Comparison of ENCODE assay signal across 10 cellular contexts in genomic region chr2:95297088-95297487, GRCh38. TPM values are rescaled to one million over a fixed set of nuclear protein-coding genes. Genes with fewer than 3 reads are reported as not detected.
DNase-seq lines count a peak whose midpoint lies in the region; ATAC-seq, FAIRE-seq and TF ChIP-seq lines count a peak whose summit lies in the region.
"Had no signal": no experiment of that assay in that cellular context is flagged by ENCODE, and none has a peak within 500 bp of the region (broad histone marks: within the 10 kb centered on the region; RNA-seq: fewer than 3 reads in every experiment).

Gene KCNIP3, plus strand, starts transcription at chr2:95297347. Its CDS starts 92 bp downstream, at chr2:95297439.

- H3K36me3 ChIP-seq in H1 (ENCODE audit: control insufficient read depth in 2 of 4, insufficient read depth in 4 of 4, low read length in 3 of 4) = no peaks in the 10 kb centered on the region
- H3K36me3 ChIP-seq in brain microvascular endothelial cell (replicated peaks) = no peaks in the 10 kb centered on the region

- CTCF ChIA-PET in H1 (lab: Charles Lee; ENCODE audit: partially characterized antibody) = no interaction called here

- FAIRE-seq in H1 (lab: Jason Lieb, UNC) = no peak

- H4K91ac ChIP-seq in H1 (replicated peaks; ENCODE audit: insufficient read length, low read length) = no peak within 1 kb of the TSS

- in situ Hi-C loops in brain microvascular endothelial cell (cut with HindIII; ENCODE audit: low pct_ligation_motif_present, low sequenced_read_pairs) = no loop called here

- H4K8ac ChIP-seq in H1 (ENCODE audit: extremely low read depth, insufficient read depth, low read length) = 0 out of 2 replicates have a peak within 1 kb of the TSS, but pooled peaks have one; percentile 20

- no peak within 1 kb of the TSS for H4K5ac ChIP-seq in H1 (ENCODE audit: insufficient read length, low read depth, low read length)

- no peak for TF ChIP-seq POLR2A in H1 (IDR thresholded peaks at IDR 0.05; ENCODE audit: control extremely low read depth in 1 of 2, low read depth in 2 of 2, low read length in 2 of 2)

- H2BK120ac ChIP-seq in H1 (replicated peaks; ENCODE audit: low read depth, low read length) = no peak within 1 kb of the TSS

- H3K27ac ChIP-seq in H1 (ENCODE audit: low read depth, low read length) (no peak within 1 kb of the TSS), brain microvascular endothelial cell (no peak within 1 kb of the TSS)

- peak within 1 kb of the TSS in 1 of 2 experiments; percentile 23; a peak in 1 of 4 replicates for H3K4me2 ChIP-seq in H1 (ENCODE audit: insufficient read depth in 1 of 2, low read depth in 2 of 2, low read length in 2 of 2)

- no peak within 1 kb of the TSS for H3K56ac ChIP-seq in H1 (replicated peaks; ENCODE audit: insufficient read length, low read depth, low read length)

- DNase-seq in Daoy (ENCODE audit: low read depth) (peak; percentile 25), NCI-H2196 (lab: John Stamatoyannopoulos, UW; ENCODE audit: unreplicated experiment) (peak; percentile 80), H1 (ENCODE audit: low read depth in 1 of 2, low spot score in 2 of 2) (no peak), nucleus accumbens (lab: John Stamatoyannopoulos, UW) (peak in 48 of 56 donors; percentile 24 to 83 (median 53)), brain microvascular endothelial cell (no peak), HPDE6-E6E7 (ENCODE audit: extremely low spot score) (no peak)
- DNase-seq in stimulated activated CD4-positive, alpha-beta T cell treated with anti-CD3 and anti-CD28 coated beads, Interleukin-4, amount 100 ng/mL, for 1 hour = no peak
- DNase-seq: stimulated activated CD4-positive, alpha-beta T cell treated with anti-CD3 and anti-CD28 coated beads, Interleukin-15, amount 100 ng/mL, for 24 hours had no signal

- H3K9me3 ChIP-seq in H1 (ENCODE audit: insufficient read depth in 2 of 2, low read depth in 1 of 2, low read length in 1 of 2) = peaks cover 58 to 100% of the 10 kb centered on the region in 2 experiments

- H3K79me1 ChIP-seq in H1 (ENCODE audit: low read depth, low read length) = no peaks in the 10 kb centered on the region

- H2BK20ac ChIP-seq in H1 (ENCODE audit: low read length) = no peak within 1 kb of the TSS

- H2BK12ac ChIP-seq in H1 (ENCODE audit: low read depth, low read length) = no peak within 1 kb of the TSS

- POLR2A ChIA-PET in H1 (lab: Charles Lee; ENCODE audit: partially characterized antibody) = no interaction called here

- H3K4ac ChIP-seq in H1 (replicated peaks; ENCODE audit: insufficient read length, low read depth, low read length) = no peak within 1 kb of the TSS

- no peak within 1 kb of the TSS for H2BK5ac ChIP-seq in H1 (ENCODE audit: low read depth, low read length)

- H3K14ac ChIP-seq in H1 (ENCODE audit: insufficient read length) = no peak within 1 kb of the TSS

- no peak within 1 kb of the TSS for H2BK15ac ChIP-seq in H1 (ENCODE audit: low read length)

- no peak for TF ChIP-seq RAD21 in H1 (IDR thresholded peaks at IDR 0.05 in 1 of 2, conservative IDR thresholded peaks at IDR 0.05 in 1 of 2; ENCODE audit: low read depth in 2 of 2, low read length in 2 of 2)

- H3K18ac ChIP-seq in H1 (ENCODE audit: extremely low read depth, low read length) = no peak within 1 kb of the TSS

- no peak for TF ChIP-seq EP300 in H1 (IDR thresholded peaks at IDR 0.05; ENCODE audit: borderline replicate concordance in 1 of 2, low read depth in 2 of 2, low read length in 2 of 2)

- 75% methylated on average over 5 of the region's 11 CpGs; no CpG with 5 or more reads in 1 of the 2 experiments for WGBS in H1 (ENCODE audit: extremely low coverage in 1 of 2, insufficient coverage in 1 of 2, insufficient read length in 1 of 2, insufficient replicate concordance in 2 of 2, low coverage in 1 of 2, low lambda C conversion rate in 2 of 2, missing lambda C conversion rate in 1 of 2), 2 experiments

- H3K23ac ChIP-seq in H1 (ENCODE audit: insufficient read length) = no peak within 1 kb of the TSS

- H3K23me2 ChIP-seq in H1 (ENCODE audit: low read depth, low read length) = no peaks in the 10 kb centered on the region

- H3K4me3 ChIP-seq in H1 (ENCODE audit: extremely low read depth in 1 of 4, insufficient read depth in 2 of 4, low read depth in 3 of 4, low read length in 4 of 4) (no peak within 1 kb of the TSS; a peak in 1 of 8 replicates), brain microvascular endothelial cell (ENCODE audit: low read depth, low read length) (no peak within 1 kb of the TSS)

- H4K20me1 ChIP-seq in H1 (replicated peaks in 1 of 2; ENCODE audit: control insufficient read depth in 1 of 2, insufficient read depth in 2 of 2, low read length in 2 of 2) = no peaks in the 10 kb centered on the region

- H2AK5ac ChIP-seq in H1 (ENCODE audit: low read depth, low read length) = no peak within 1 kb of the TSS

- no peak within 1 kb of the TSS for H3K9ac ChIP-seq in H1 (replicated peaks in 1 of 4; ENCODE audit: extremely low read depth in 1 of 4, low read depth in 3 of 4, low read length in 3 of 4)

- H3K27me3 ChIP-seq in H1 (replicated peaks in 1 of 4; ENCODE audit: control insufficient read depth in 3 of 4, extremely low read depth in 1 of 4, insufficient read depth in 3 of 4, low read length in 3 of 4) (no peaks in the 10 kb centered on the region), brain microvascular endothelial cell (replicated peaks) (no peaks in the 10 kb centered on the region)

- no peaks in the 10 kb centered on the region for H3K79me2 ChIP-seq in H1 (ENCODE audit: control insufficient read depth in 1 of 2, insufficient read depth in 2 of 2, low read length in 2 of 2)

- peaks cover 0 to 11% (median 0%) of the 10 kb centered on the region in 4 experiments; a peak in 1 of 7 replicates for H3K4me1 ChIP-seq in H1 (replicated peaks in 1 of 4; ENCODE audit: control insufficient read depth in 3 of 4, insufficient read depth in 4 of 4, low read length in 3 of 4)

- H2AFZ ChIP-seq in H1 (ENCODE audit: low read length) = no peak within 1 kb of the TSS

- ATAC-seq in GM21423 (IDR thresholded peaks at IDR 0.05; ENCODE audit: unreplicated experiment) = no peak
- ATAC-seq: HCT116 had no signal

- TF ChIP-seq CTCF in H1 (IDR thresholded peaks at IDR 0.05; ENCODE audit: control extremely low read depth in 1 of 3, insufficient read depth in 1 of 3, low read depth in 1 of 3, low read length in 3 of 3) = no peak
- TF ChIP-seq CTCF in brain microvascular endothelial cell (IDR thresholded peaks at IDR 0.05; ENCODE audit: low read depth, low read length, missing control alignments) = no peak

TF ChIP-seq in H1, 55 proteins besides CTCF, POLR2A, EP300 and RAD21:
- TF ChIP-seq SP4 (IDR thresholded peaks at IDR 0.05; ENCODE audit: low read length) = no peak
- no peak for TF ChIP-seq HDAC2 (IDR thresholded peaks at IDR 0.05; ENCODE audit: borderline replicate concordance in 1 of 2, low read depth in 2 of 2, low read length in 2 of 2)
- no peak for TF ChIP-seq RBBP5 (IDR thresholded peaks at IDR 0.05; ENCODE audit: borderline replicate concordance, low read depth, low read length)
- no peak for TF ChIP-seq RFX5 (IDR thresholded peaks at IDR 0.05; ENCODE audit: borderline replicate concordance, low read depth, low read length)
- no peak for TF ChIP-seq NANOG (IDR thresholded peaks at IDR 0.05; ENCODE audit: insufficient read depth, low read depth, low read length, poor library complexity, severe bottlenecking)
- TF ChIP-seq SP2 (IDR thresholded peaks at IDR 0.05; ENCODE audit: low read length) = no peak
- TF ChIP-seq JUN (IDR thresholded peaks at IDR 0.05; ENCODE audit: low read depth, low read length) = no peak
- TF ChIP-seq TCF12 (IDR thresholded peaks at IDR 0.05; ENCODE audit: low read depth, low read length) = no peak
- TF ChIP-seq JUND (IDR thresholded peaks at IDR 0.05; ENCODE audit: low read length) = no peak
- TF ChIP-seq ATF2 (IDR thresholded peaks at IDR 0.05; ENCODE audit: low read length) = no peak
- no peak for TF ChIP-seq USF2 (IDR thresholded peaks at IDR 0.05; ENCODE audit: low read length)
- TF ChIP-seq EZH2 (IDR thresholded peaks at IDR 0.05; ENCODE audit: low read depth, low read length, severe bottlenecking) = no peak

RNA-seq across cellular contexts. Expression of gene KCNIP3, which starts in this region (rescaled TPM):
- 2.6 and 5.5 TPM in 2 replicates for total RNA-seq in Daoy (2014; rRNA removed; shearing (Covaris generic))
- 1.9 and 2.9 TPM in 2 replicates for total RNA-seq in H1 (2021; fragmentation: NEBNext Ultra II Directional; extraction: Animal tissue kit (Norgen Biotek cat#: 25700))
- 0.33 and 0.53 TPM in 2 replicates for polyA plus RNA-seq in H1 (2011; rRNA removed)
- 1.2 TPM for polyA plus RNA-seq in H1 (2011; cell fraction: cytosol; rRNA removed)
- polyA plus RNA-seq in H1 (2011; cell fraction: nucleus; rRNA removed) = 1.3 TPM
- 0.52 to 0.88 TPM (median 0.61 TPM) in 4 replicates for polyA plus RNA-seq in H1 (2012, experiment 1 of 2)
- 0.10 TPM for polyA plus RNA-seq in H1 (2012, experiment 2 of 2)
- polyA plus RNA-seq in H1 (2013, experiment 1 of 2) = 0.95 TPM
- polyA plus RNA-seq in H1 (2013, experiment 2 of 2) = 1.1 TPM
- 0.16 and 0.49 TPM in 2 replicates for polyA minus RNA-seq in H1 (2011; rRNA and poly(A)+ RNA removed)
- not detected for polyA minus RNA-seq in H1 (2011; cell fraction: cytosol; rRNA and poly(A)+ RNA removed)
- not detected for polyA minus RNA-seq in H1 (2011; cell fraction: nucleus; rRNA and poly(A)+ RNA removed)

Comparison
In these comparisons a context has a peak if more than half of its experiments do, and no peak if none do; other contexts are left out.
1. DNase-seq: peak in Daoy (single experiment), NCI-H2196 (single experiment) and nucleus accumbens (48 of 56); none in H1 (0 of 2), brain microvascular endothelial cell (single experiment), stimulated activated CD4-positive, alpha-beta T cell treated with anti-CD3 and anti-CD28 coated beads, Interleukin-4, amount 100 ng/mL, for 1 hour (single experiment) and HPDE6-E6E7 (single experiment).